In the genomic region with DNA sequence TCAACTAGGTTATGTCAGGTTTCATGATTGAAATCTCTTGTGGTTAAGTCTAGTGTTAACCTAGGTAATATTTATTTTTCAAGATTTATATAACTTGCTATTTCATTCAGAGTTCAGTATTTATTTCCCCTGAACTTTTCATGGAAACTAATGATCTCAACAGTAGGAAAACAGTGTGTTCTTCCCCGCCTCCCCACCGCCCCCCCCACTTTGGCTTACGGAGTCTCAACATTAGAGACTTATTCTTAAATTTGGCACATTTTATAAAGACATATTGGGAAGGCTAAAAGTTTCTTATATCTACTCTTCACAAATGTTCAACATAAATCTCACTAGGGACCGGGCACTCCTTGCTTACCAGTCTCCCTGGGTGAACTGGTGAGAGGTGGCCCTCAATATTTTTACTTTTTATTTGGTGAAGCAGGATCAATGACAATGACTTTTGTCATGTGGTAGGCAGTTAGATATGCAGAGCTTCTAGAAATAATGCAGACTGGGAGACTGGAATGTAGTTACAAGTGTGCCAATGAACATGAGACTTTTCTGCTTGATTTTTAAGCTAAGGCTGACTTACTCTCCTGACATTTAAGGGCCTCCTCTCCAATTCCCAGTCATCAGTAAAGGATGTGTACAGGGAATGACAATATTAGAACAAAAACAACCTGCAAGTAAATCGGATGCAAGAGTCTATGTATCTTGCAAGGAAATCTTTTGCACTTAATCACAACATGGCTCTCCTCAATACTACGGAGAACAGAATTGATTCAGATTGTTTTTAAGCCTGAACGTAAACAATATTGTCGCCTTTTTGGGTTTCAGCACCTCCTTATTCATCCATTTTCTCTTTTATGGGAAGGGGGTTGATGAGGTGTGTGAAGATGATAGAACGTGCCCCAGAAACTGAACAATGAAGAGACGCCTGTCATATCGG, we compare ENCODE assay signal across 8 cellular contexts. TPM values are rescaled to one million over a fixed set of nuclear protein-coding genes. Genes with fewer than 3 reads are reported as not detected.
DNase-seq lines count a peak whose midpoint lies in the region; ATAC-seq lines count a peak whose summit lies in the region.

No MANE protein-coding gene starts in this region.

- H3K4me3 ChIP-seq in iPS-11a (ENCODE audit: low read depth, low read length) = peak overlapping the region; percentile 67

- no peaks in the 10 kb centered on the region for H3K36me3 Mint-ChIP-seq in activated T-cell treated with anti-CD3 and anti-CD28 coated beads, Interleukin-2, amount 50 U/mL, for 4 hours (ENCODE audit: insufficient read depth)
- H3K36me3 Mint-ChIP-seq in activated T-helper 2 cell treated with anti-CD3 and anti-CD28 coated beads, Interferon-gamma antibody, Interleukin-2, Interleukin-4, amounts not matched to agents 10 μg/mL and 5 μg/mL and 100 μg/mL, durations not matched to agents 14 hours and 24 hours and 36 hours (ENCODE audit: low read depth) = peaks cover 4% of the 10 kb centered on the region
- H3K36me3 Mint-ChIP-seq in stimulated activated naive B cell treated with anti-CD40 and anti-IgM and Interleukin-4, amounts not matched to agents 10 μg/mL and 1 μg/mL and 100 μg/mL, for 72 hours = no peaks in the 10 kb centered on the region

- intact Hi-C loops in activated T-helper 2 cell treated with anti-CD3 and anti-CD28 coated beads, Interferon-gamma antibody, Interleukin-2, Interleukin-4, amounts not matched to agents 10 μg/mL and 5 μg/mL and 100 μg/mL, durations not matched to agents 14 hours and 24 hours and 36 hours (cut with micrococcal nuclease) = loop anchor here (1.0 to 10.0 kb wide), 5 partner anchors 240 to 389 kb away; partner anchors contain the start of genes TRIM45 and TTF2

- peak overlapping the region; percentile 93 for H3K27ac Mint-ChIP-seq in activated T-helper 2 cell treated with anti-CD3 and anti-CD28 coated beads, Interferon-gamma antibody, Interleukin-2, Interleukin-4, amounts not matched to agents 10 μg/mL and 5 μg/mL and 100 μg/mL, durations not matched to agents 14 hours and 24 hours and 36 hours
- H3K27ac Mint-ChIP-seq in stimulated activated naive B cell treated with anti-CD40 and anti-IgM and Interleukin-4, amounts not matched to agents 10 μg/mL and 1 μg/mL and 100 μg/mL, for 72 hours = peak overlapping the region; percentile 98

- H3K27me3 Mint-ChIP-seq in activated T-cell treated with anti-CD3 and anti-CD28 coated beads, Interleukin-2, amount 50 U/mL, for 4 hours (ENCODE audit: low read depth) = no peaks in the 10 kb centered on the region
- H3K27me3 Mint-ChIP-seq in activated T-helper 2 cell treated with anti-CD3 and anti-CD28 coated beads, Interferon-gamma antibody, Interleukin-2, Interleukin-4, amounts not matched to agents 10 μg/mL and 5 μg/mL and 100 μg/mL, durations not matched to agents 14 hours and 24 hours and 36 hours (ENCODE audit: low read depth) = no peaks in the 10 kb centered on the region
- H3K27me3 Mint-ChIP-seq in stimulated activated naive B cell treated with anti-CD40 and anti-IgM and Interleukin-4, amounts not matched to agents 10 μg/mL and 1 μg/mL and 100 μg/mL, for 72 hours = no peaks in the 10 kb centered on the region

- H3K9me3 Mint-ChIP-seq in activated T-cell treated with anti-CD3 and anti-CD28 coated beads, Interleukin-2, amount 50 U/mL, for 4 hours = no peaks in the 10 kb centered on the region
- no peaks in the 10 kb centered on the region for H3K9me3 Mint-ChIP-seq in activated T-helper 2 cell treated with anti-CD3 and anti-CD28 coated beads, Interferon-gamma antibody, Interleukin-2, Interleukin-4, amounts not matched to agents 10 μg/mL and 5 μg/mL and 100 μg/mL, durations not matched to agents 14 hours and 24 hours and 36 hours
- H3K9me3 Mint-ChIP-seq in stimulated activated naive B cell treated with anti-CD40 and anti-IgM and Interleukin-4, amounts not matched to agents 10 μg/mL and 1 μg/mL and 100 μg/mL, for 72 hours = no peaks in the 10 kb centered on the region

- DNase-seq in activated T-cell treated with anti-CD3 and anti-CD28 coated beads, Interleukin-2, amount 50 U/mL, for 4 hours = no peak
- DNase-seq in activated T-cell treated with anti-CD3 and anti-CD28 coated beads for 4 hours = no peak
- no peak for DNase-seq in activated T-helper 2 cell treated with anti-CD3 and anti-CD28 coated beads, Interferon-gamma antibody, Interleukin-2, Interleukin-4, amounts not matched to agents 10 μg/mL and 5 μg/mL and 100 μg/mL, durations not matched to agents 14 hours and 24 hours and 36 hours (ENCODE audit: low spot score)
- DNase-seq in stimulated activated naive B cell treated with anti-CD40 and anti-IgM and Interleukin-4, amounts not matched to agents 10 μg/mL and 1 μg/mL and 100 μg/mL, for 72 hours = no peak

- ATAC-seq in activated T-cell treated with anti-CD3 and anti-CD28 coated beads, Interleukin-2, amount 50 U/mL, for 4 hours = no peak
- ATAC-seq in stimulated activated naive B cell treated with anti-CD40 and anti-IgM and Interleukin-4, amounts not matched to agents 10 μg/mL and 1 μg/mL and 100 μg/mL, for 72 hours (replicated peaks) = no peak
- no peak for ATAC-seq in GM21576 (IDR thresholded peaks at IDR 0.05; ENCODE audit: unreplicated experiment)
- no peak for ATAC-seq in HG02678 (IDR thresholded peaks at IDR 0.05; ENCODE audit: unreplicated experiment)
- ATAC-seq in esophagus mucosa = no peak

- peaks cover 65% of the 10 kb centered on the region for H3K4me1 Mint-ChIP-seq in activated T-cell treated with anti-CD3 and anti-CD28 coated beads, Interleukin-2, amount 50 U/mL, for 4 hours (ENCODE audit: low read depth)
- peaks cover 46% of the 10 kb centered on the region for H3K4me1 Mint-ChIP-seq in activated T-helper 2 cell treated with anti-CD3 and anti-CD28 coated beads, Interferon-gamma antibody, Interleukin-2, Interleukin-4, amounts not matched to agents 10 μg/mL and 5 μg/mL and 100 μg/mL, durations not matched to agents 14 hours and 24 hours and 36 hours (ENCODE audit: low read depth)
- H3K4me1 Mint-ChIP-seq in stimulated activated naive B cell treated with anti-CD40 and anti-IgM and Interleukin-4, amounts not matched to agents 10 μg/mL and 1 μg/mL and 100 μg/mL, for 72 hours = peaks cover 26 to 47% of the 10 kb centered on the region in 2 donors

- H3K4me3 Mint-ChIP-seq in activated T-cell treated with anti-CD3 and anti-CD28 coated beads, Interleukin-2, amount 50 U/mL, for 4 hours = peak overlapping the region; percentile 92
- peak overlapping the region; percentile 90 for H3K4me3 Mint-ChIP-seq in activated T-helper 2 cell treated with anti-CD3 and anti-CD28 coated beads, Interferon-gamma antibody, Interleukin-2, Interleukin-4, amounts not matched to agents 10 μg/mL and 5 μg/mL and 100 μg/mL, durations not matched to agents 14 hours and 24 hours and 36 hours (ENCODE audit: low read depth)
- H3K4me3 Mint-ChIP-seq in stimulated activated naive B cell treated with anti-CD40 and anti-IgM and Interleukin-4, amounts not matched to agents 10 μg/mL and 1 μg/mL and 100 μg/mL, for 72 hours = peak overlapping the region; percentile 87 to 90

RNA-seq across cellular contexts. Expression of gene MAN1A2, which starts 1.6 kb away (rescaled TPM):
- total RNA-seq in activated T-cell treated with anti-CD3 and anti-CD28 coated beads, Interleukin-2, amount 50 U/mL, for 4 hours = 10 to 100 TPM; 18.0 to 20.2 (median 18.1) TPM
- 26.0 and 27.1 TPM in 2 replicates for total RNA-seq in activated T-helper 2 cell treated with anti-CD3 and anti-CD28 coated beads, Interferon-gamma antibody, Interleukin-2, Interleukin-4, amounts not matched to agents 10 μg/mL and 5 μg/mL and 100 μg/mL, durations not matched to agents 14 hours and 24 hours and 36 hours
- total RNA-seq in esophagus mucosa = 26.5 TPM
